Comparison of ENCODE assay signal across 12 cellular contexts in genomic region chr3:32951410-32951811, GRCh38. TPM values are rescaled to one million over a fixed set of nuclear protein-coding genes. Genes with fewer than 3 reads are reported as not detected.
A peak's percentile ranks its signal among the peaks of the same experiment; 100 is the strongest.
DNase-seq lines count a peak whose midpoint lies in the region; ATAC-seq and TF ChIP-seq lines count a peak whose summit lies in the region.
"Had no signal": no experiment of that assay in that cellular context is flagged by ENCODE, and none has a peak within 500 bp of the region (broad histone marks: within the 10 kb centered on the region; RNA-seq: fewer than 3 reads in every experiment).

Gene CCR4 (plus strand): TSS chr3:32951644. CDS start chr3:32953423, 1,779 bp downstream.

- TF ChIP-seq CTCF in Peyer's patch (IDR thresholded peaks at IDR 0.05) (no peak), esophagus muscularis mucosa (IDR thresholded peaks at IDR 0.05) (no peak)

- peak; percentile 78 for ATAC-seq in stimulated activated effector memory CD8-positive, alpha-beta T cell treated with anti-CD3 and anti-CD28 coated beads, Interleukin-12 subunit alpha, Interleukin-12 subunit beta, amount 100 ng/mL, for 72 hours
- ATAC-seq in HG03097 (IDR thresholded peaks at IDR 0.05; ENCODE audit: low FRiP score, unreplicated experiment) (no peak), GM18867 (IDR thresholded peaks at IDR 0.05; ENCODE audit: unreplicated experiment) (no peak), esophagus mucosa (no peak)
- ATAC-seq: WTC11 had no signal

- 60% methylated on average over 8 of the region's 9 CpGs for WGBS in esophagus muscularis mucosa

- no peaks in the 10 kb centered on the region for H3K4me1 ChIP-seq in Peyer's patch
- no peaks in the 10 kb centered on the region for H3K4me1 ChIP-seq in esophagus muscularis mucosa
- H3K4me1 ChIP-seq: left ventricle myocardium inferior had no signal

- CTCF ChIA-PET in activated CD8-positive, alpha-beta memory T cell treated with anti-CD3 and anti-CD28 coated beads for 36 hours (lab: Charles Lee) = interaction anchor here (0.9 to 6.5 kb wide), 2 partner anchors 112 to 121 kb away, joined by 3 to 94 read pairs; no protein-coding TSS in a partner anchor

- H3K36me3 Mint-ChIP-seq in stimulated activated effector memory CD8-positive, alpha-beta T cell treated with anti-CD3 and anti-CD28 coated beads, Interleukin-12 subunit alpha, Interleukin-12 subunit beta, amount 100 ng/mL, for 72 hours = peaks cover 43% of the 10 kb centered on the region
- H3K36me3 Mint-ChIP-seq: WTC11 had no signal

- no peaks in the 10 kb centered on the region for H3K36me3 ChIP-seq in Peyer's patch
- H3K36me3 ChIP-seq in esophagus muscularis mucosa = no peaks in the 10 kb centered on the region
- H3K36me3 ChIP-seq: left ventricle myocardium inferior had no signal

- peaks cover 43% of the 10 kb centered on the region for H3K4me1 Mint-ChIP-seq in stimulated activated effector memory CD8-positive, alpha-beta T cell treated with anti-CD3 and anti-CD28 coated beads, Interleukin-12 subunit alpha, Interleukin-12 subunit beta, amount 100 ng/mL, for 72 hours
- H3K4me1 Mint-ChIP-seq: WTC11 had no signal

- peak within 1 kb of the TSS in 1 of 4 donors; percentile 20 for H3K4me3 ChIP-seq in Peyer's patch
- H3K4me3 ChIP-seq in esophagus muscularis mucosa = no peak within 1 kb of the TSS
- H3K4me3 ChIP-seq: left ventricle myocardium inferior had no signal

- H3K27ac Mint-ChIP-seq in stimulated activated effector memory CD8-positive, alpha-beta T cell treated with anti-CD3 and anti-CD28 coated beads, Interleukin-12 subunit alpha, Interleukin-12 subunit beta, amount 100 ng/mL, for 72 hours = peak within 1 kb of the TSS; percentile 84
- H3K27ac Mint-ChIP-seq: WTC11 had no signal

- H3K9me3 ChIP-seq in Peyer's patch = no peaks in the 10 kb centered on the region
- H3K9me3 ChIP-seq in esophagus muscularis mucosa = no peaks in the 10 kb centered on the region
- H3K9me3 ChIP-seq: left ventricle myocardium inferior had no signal

- TF ChIP-seq POLR2A in Peyer's patch (IDR thresholded peaks at IDR 0.05) = no peak
- no peak for TF ChIP-seq POLR2A in esophagus muscularis mucosa (IDR thresholded peaks at IDR 0.05; ENCODE audit: low read depth)

- no peaks in the 10 kb centered on the region for H3K9me3 Mint-ChIP-seq in stimulated activated effector memory CD8-positive, alpha-beta T cell treated with anti-CD3 and anti-CD28 coated beads, Interleukin-12 subunit alpha, Interleukin-12 subunit beta, amount 100 ng/mL, for 72 hours
- H3K9me3 Mint-ChIP-seq: WTC11 had no signal

- peak in 2 of 3 donors; percentile 47 to 65 for DNase-seq in Peyer's patch
- peak; percentile 79 for DNase-seq in esophagus muscularis mucosa (ENCODE audit: extremely low spot score)
- peak; percentile 11 to 64 for DNase-seq in stimulated activated effector memory CD8-positive, alpha-beta T cell treated with anti-CD3 and anti-CD28 coated beads, Interleukin-12 subunit alpha, Interleukin-12 subunit beta, amount 100 ng/mL, for 72 hours (ENCODE audit: low spot score in 2 of 2)
- no peak for DNase-seq in NCI-H82 (lab: John Stamatoyannopoulos, UW)
- DNase-seq: left ventricle myocardium inferior, small intestine had no signal

- H3K4me3 Mint-ChIP-seq in stimulated activated effector memory CD8-positive, alpha-beta T cell treated with anti-CD3 and anti-CD28 coated beads, Interleukin-12 subunit alpha, Interleukin-12 subunit beta, amount 100 ng/mL, for 72 hours = peak within 1 kb of the TSS; percentile 74
- H3K4me3 Mint-ChIP-seq: WTC11 had no signal

- POLR2A ChIA-PET in activated CD8-positive, alpha-beta memory T cell treated with anti-CD3 and anti-CD28 coated beads for 36 hours (lab: Charles Lee) = interaction anchor here (0.6 to 1.5 kb wide), 2 partner anchors 41 to 99 kb away, joined by 4 to 5 read pairs; no protein-coding TSS in a partner anchor

- intact Hi-C loops in esophagus muscularis mucosa (cut with DNase I) = no loop called here

- no peaks in the 10 kb centered on the region for H3K27me3 ChIP-seq in Peyer's patch
- no peaks in the 10 kb centered on the region for H3K27me3 ChIP-seq in esophagus muscularis mucosa

- no peak for TF ChIP-seq EP300 in esophagus muscularis mucosa (IDR thresholded peaks at IDR 0.05)

- H3K27ac ChIP-seq in Peyer's patch (peak within 1 kb of the TSS in 1 of 4 donors; percentile 64), esophagus muscularis mucosa (replicated peaks in 1 of 4) (no peak within 1 kb of the TSS)
- H3K27ac ChIP-seq: left ventricle myocardium inferior had no signal

RNA-seq across cellular contexts. Expression of gene CCR4, which starts in this region (rescaled TPM):
- total RNA-seq in Peyer's patch (not detected), esophagus muscularis mucosa (under 1 TPM in 1 of 4 donors, not detected in 3; 0.17 TPM), esophagus mucosa (0.40 TPM)
- total RNA-seq in activated CD8-positive, alpha-beta memory T cell treated with anti-CD3 and anti-CD28 coated beads for 36 hours = 10 to 100 TPM; 40.9 to 41.6 TPM
- total RNA-seq: left ventricle myocardium inferior, NCI-H460 had no signal

Comparison
In these comparisons a context has a peak if more than half of its experiments do, and no peak if none do; other contexts are left out.
1. RNA of gene CCR4 (total RNA-seq): 40.9 to 41.6 TPM in activated CD8-positive, alpha-beta memory T cell treated with anti-CD3 and anti-CD28 coated beads for 36 hours; 0.40 TPM in esophagus mucosa (single experiment), not detected in Peyer's patch and 0.17 TPM in esophagus muscularis mucosa; every median in the first group is over 10 times any median in the second.
2. Peak in DNase-seq in Peyer's patch; RNA of the gene not detected or under 1 TPM.
3. Peak in DNase-seq in esophagus muscularis mucosa; RNA of the gene not detected or under 1 TPM.